17 cellular contexts compared by ENCODE assay signal in genomic region chr1:115726161-115726560, GRCh38. TPM values are rescaled to one million over a fixed set of nuclear protein-coding genes. Genes with fewer than 3 reads are reported as not detected.
"Had no signal": no experiment of that assay in that cellular context is flagged by ENCODE, and none has a peak within 500 bp of the region (broad histone marks: within the 10 kb centered on the region; RNA-seq: fewer than 3 reads in every experiment).

No MANE protein-coding gene starts in this region.

- ATAC-seq: activated CD8-positive, alpha-beta T cell treated with anti-CD3 and anti-CD28 coated beads, Interleukin-2, amount 10 ng/mL, durations not matched to agents 7 days and 5 days; T-cell had no signal

- H3K27ac ChIP-seq: epithelial cell of prostate, right lobe of liver, SK-N-MC, spleen, suprapubic skin had no signal

- H3K4me3 Mint-ChIP-seq: activated CD8-positive, alpha-beta T cell treated with anti-CD3 and anti-CD28 coated beads, Interleukin-2, amount 10 ng/mL, durations not matched to agents 7 days and 5 days; immature natural killer cell; T-cell had no signal

- H3K27ac Mint-ChIP-seq: activated CD8-positive, alpha-beta T cell treated with anti-CD3 and anti-CD28 coated beads, Interleukin-2, amount 10 ng/mL, durations not matched to agents 7 days and 5 days; immature natural killer cell; T-cell had no signal

- H3K36me3 Mint-ChIP-seq: immature natural killer cell, T-cell had no signal

- DNase-seq: activated CD8-positive, alpha-beta memory T cell treated with anti-CD3 and anti-CD28 coated beads, Interleukin-2, amount 50 U/mL, for 48 hours; activated CD8-positive, alpha-beta T cell treated with anti-CD3 and anti-CD28 coated beads, Interleukin-2, amount 10 ng/mL, durations not matched to agents 7 days and 5 days; effector memory CD4-positive, alpha-beta T cell; immature natural killer cell; mammary epithelial cell; posterior cingulate gyrus; right lobe of liver; spleen; stimulated activated CD4-positive, alpha-beta T cell treated with anti-CD3 and anti-CD28 coated beads, Interleukin-2, amount 100 ng/mL, for 24 hours; stimulated activated naive CD4-positive, alpha-beta T cell; T-cell; T1000 had no signal

- H3K36me3 ChIP-seq: right lobe of liver, spleen, suprapubic skin had no signal

- H3K4me3 ChIP-seq: right lobe of liver, SK-N-MC, spleen, suprapubic skin had no signal

- H3K4me1 Mint-ChIP-seq: immature natural killer cell, T-cell had no signal

- H3K27me3 ChIP-seq: right lobe of liver, spleen, suprapubic skin had no signal

- H3K9me3 Mint-ChIP-seq: immature natural killer cell, T-cell had no signal

- H3K9me3 ChIP-seq: right lobe of liver, spleen, suprapubic skin had no signal

- FAIRE-seq: colon had no signal

RNA-seq across cellular contexts. Expression of gene CASQ2, which starts 42.4 kb away (rescaled TPM):
- total RNA-seq: activated CD8-positive, alpha-beta T cell treated with anti-CD3 and anti-CD28 coated beads, Interleukin-2, amount 10 ng/mL, durations not matched to agents 7 days and 5 days; glomerular endothelial cell; mammary epithelial cell; T-cell had no signal
- polyA plus RNA-seq: immature natural killer cell, mammary epithelial cell had no signal
